In genomic region chr17:75046583-75047289, GRCh38 we compare ENCODE assay signal across 9 cellular contexts. TPM values are rescaled to one million over a fixed set of nuclear protein-coding genes. Genes with fewer than 3 reads are reported as not detected.
A peak's percentile ranks its signal among the peaks of the same experiment; 100 is the strongest.
DNase-seq lines count a peak whose midpoint lies in the region; ATAC-seq, FAIRE-seq and TF ChIP-seq lines count a peak whose summit lies in the region.
"Had no signal": no experiment of that assay in that cellular context is flagged by ENCODE, and none has a peak within 500 bp of the region (broad histone marks: within the 10 kb centered on the region; RNA-seq: fewer than 3 reads in every experiment).

ATP5PD (minus strand) TSS chr17:75046969; CDS start chr17:75042650, 4,319 bp downstream.
KCTD2 (plus strand) TSS chr17:75047225; CDS start chr17:75047251, 26 bp downstream.

- peak within 1 kb of the TSS; percentile 90 to 98 (median 96) for H3K4me3 ChIP-seq in keratinocyte (ENCODE audit: control insufficient read depth in 2 of 3, extremely low read depth in 1 of 3, insufficient read depth in 2 of 3, low read depth in 1 of 3, low read length in 3 of 3)

- no peaks in the 10 kb centered on the region for H3K9me3 ChIP-seq in keratinocyte (ENCODE audit: control insufficient read depth, low read depth, low read length)

- H3K27me3 ChIP-seq in keratinocyte (ENCODE audit: control insufficient read depth, extremely low read depth, insufficient read depth, low read length), result no peaks in the 10 kb centered on the region

- H4K20me1 ChIP-seq in keratinocyte (ENCODE audit: control insufficient read depth, extremely low read depth, insufficient read depth, low read length), result no peaks in the 10 kb centered on the region

- ATAC-seq in GM19035 (IDR thresholded peaks at IDR 0.05; ENCODE audit: unreplicated experiment) (peak; percentile 93), HG03354 (IDR thresholded peaks at IDR 0.05; ENCODE audit: poor library complexity, severe bottlenecking, unreplicated experiment) (peak; percentile 96)

- H2AFZ ChIP-seq in keratinocyte (ENCODE audit: control insufficient read depth, low read length), result peak within 1 kb of the TSS; percentile 93

- H3K4me1 ChIP-seq in keratinocyte (ENCODE audit: control insufficient read depth, extremely low read depth, insufficient read depth, low read length), result peaks cover 14% of the 10 kb centered on the region

- peaks cover 21% of the 10 kb centered on the region for H3K79me2 ChIP-seq in keratinocyte (ENCODE audit: control insufficient read depth, insufficient read depth, low read length)

- peak within 1 kb of the TSS; percentile 87 for H3K4me2 ChIP-seq in keratinocyte (ENCODE audit: control insufficient read depth, extremely low read depth, insufficient read depth, low read depth, low read length)

- peak; percentile 92 for DNase-seq in AG09319 (ENCODE audit: extremely low read depth, low read depth)
- peak; percentile 94 for DNase-seq in NCI-H446 treated with DMSO at 0.1 percent for 48 hours (lab: John Stamatoyannopoulos, UW)
- peak; percentile 93 for DNase-seq in activated CD4-positive, CD25-positive, alpha-beta regulatory T cell treated with anti-CD3 and anti-CD28 coated beads, Interleukin-2, amount 50 U/mL, for 72 hours
- peak; percentile 84 to 95 for DNase-seq in cerebellar nuclear complex (lab: John Stamatoyannopoulos, UW)
- DNase-seq in keratinocyte (ENCODE audit: low read depth, low spot score), result peak; percentile 86
- DNase-seq in stimulated activated CD4-positive, alpha-beta T cell treated with anti-CD3 and anti-CD28 coated beads, Interleukin-15, amount 100 ng/mL, for 1 hour (ENCODE audit: low read depth in 1 of 2, low spot score in 1 of 2), result peak; percentile 87 to 90

- H3K9me1 ChIP-seq in keratinocyte (ENCODE audit: control insufficient read depth, extremely low read depth, insufficient read depth, low read length), result no peaks in the 10 kb centered on the region

- H3K36me3 ChIP-seq in keratinocyte (ENCODE audit: control insufficient read depth in 2 of 2, extremely low read depth in 1 of 2, insufficient read depth in 2 of 2, low read length in 2 of 2), result peaks cover 8 to 9% of the 10 kb centered on the region in 2 experiments

- dilution Hi-C loops in keratinocyte (cut with MboI; ENCODE audit: extremely low pct_ligation_motif_present, low sequenced_read_pairs), result no loop called here

- FAIRE-seq in keratinocyte (lab: Jason Lieb, UNC), result peak; percentile 52
- FAIRE-seq: colon had no signal

- peak within 1 kb of the TSS; percentile 97 for H3K9ac ChIP-seq in keratinocyte (ENCODE audit: control insufficient read depth, extremely low read depth, insufficient read depth, low read length)

- H3K27ac ChIP-seq in keratinocyte (ENCODE audit: control insufficient read depth, insufficient read depth, low read length), result peak within 1 kb of the TSS; percentile 93

- TF ChIP-seq CTCF in AG09319 (IDR thresholded peaks at IDR 0.05; ENCODE audit: low read depth, low read length) (no peak), keratinocyte (optimal IDR thresholded peaks at IDR 0.05 in 1 of 3, IDR thresholded peaks at IDR 0.05 in 1 of 3, conservative IDR thresholded peaks at IDR 0.05 in 1 of 3; ENCODE audit: extremely low read depth in 1 of 3, insufficient read depth in 2 of 3, low read length in 3 of 3) (no peak)

RNA-seq across cellular contexts. Expression of gene ATP5PD, which starts in this region (rescaled TPM):
- 240 to 406 TPM (median 276 TPM) in 3 replicates for polyA plus RNA-seq in keratinocyte
- 568 TPM for polyA plus RNA-seq in keratinocyte (2011; ENCODE audit: low read depth)
- 359 and 386 TPM in 2 replicates for polyA plus RNA-seq in keratinocyte (2011; cell fraction: cytosol; rRNA removed)
- 150 and 186 TPM in 2 replicates for polyA plus RNA-seq in keratinocyte (2011; cell fraction: nucleus; rRNA removed)
- 433 and 520 TPM in 2 replicates for polyA plus RNA-seq in keratinocyte (2012; ENCODE audit: low replicate concordance)
- polyA minus RNA-seq in keratinocyte, result 94.7 to 314 TPM (median 216 TPM) in 3 replicates
- 120 TPM for polyA minus RNA-seq in keratinocyte (2011; cell fraction: cytosol; rRNA and poly(A)+ RNA removed)
- polyA minus RNA-seq in keratinocyte (2011; cell fraction: nucleus; rRNA and poly(A)+ RNA removed), result 37.8 and 44.1 TPM in 2 replicates

RNA-seq across cellular contexts. Expression of gene KCTD2, which starts in this region (rescaled TPM):
- polyA plus RNA-seq in keratinocyte, result 20.7 to 22.8 TPM (median 21.2 TPM) in 3 replicates
- polyA plus RNA-seq in keratinocyte (2011; ENCODE audit: low read depth), result 15.9 TPM
- polyA plus RNA-seq in keratinocyte (2011; cell fraction: cytosol; rRNA removed), result 18.1 and 21.4 TPM in 2 replicates
- polyA plus RNA-seq in keratinocyte (2011; cell fraction: nucleus; rRNA removed), result 23.4 and 23.9 TPM in 2 replicates
- 11.6 and 14.1 TPM in 2 replicates for polyA plus RNA-seq in keratinocyte (2012; ENCODE audit: low replicate concordance)
- 14.8 to 18.9 TPM (median 16.1 TPM) in 3 replicates for polyA minus RNA-seq in keratinocyte
- polyA minus RNA-seq in keratinocyte (2011; cell fraction: cytosol; rRNA and poly(A)+ RNA removed), result 10.0 TPM
- 8.2 and 12.1 TPM in 2 replicates for polyA minus RNA-seq in keratinocyte (2011; cell fraction: nucleus; rRNA and poly(A)+ RNA removed)

Comparison
In these comparisons a context has a peak if more than half of its experiments do, and no peak if none do; other contexts are left out.
1. Peak in every context shown above with its lines: DNase-seq, ATAC-seq, H3K4me3 ChIP-seq and H3K27ac ChIP-seq.